In the genomic region with DNA sequence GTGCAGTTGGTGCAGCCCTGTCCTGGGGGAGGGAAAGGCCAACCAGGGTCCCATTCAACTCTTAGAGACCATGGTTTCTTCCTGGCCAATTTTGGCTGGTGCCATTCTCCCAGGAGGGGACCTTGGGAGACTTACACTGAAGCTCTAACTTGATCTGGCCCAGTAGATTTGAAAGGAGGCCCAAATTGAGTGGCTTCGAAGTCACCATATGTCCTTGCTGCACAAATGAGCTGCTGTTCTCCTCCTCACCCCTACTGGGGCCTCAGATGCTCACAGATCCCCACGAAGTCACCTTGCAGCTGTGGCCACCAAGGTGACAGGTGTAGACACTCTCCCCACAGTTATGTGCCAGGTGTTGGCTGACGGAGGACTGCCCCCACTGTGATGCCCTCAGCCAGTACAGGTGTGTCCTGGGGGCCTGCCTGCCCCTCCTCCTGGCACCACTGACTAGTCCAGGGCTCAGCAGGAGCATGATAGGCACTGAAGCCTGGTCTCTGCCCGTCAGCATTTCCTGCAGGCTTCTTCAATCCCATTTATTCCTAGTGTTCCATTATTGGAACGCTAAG, we compare ENCODE assay signal across 23 cellular contexts. TPM values are rescaled to one million over a fixed set of nuclear protein-coding genes. Genes with fewer than 3 reads are reported as not detected.
DNase-seq lines count a peak whose midpoint lies in the region; ATAC-seq, FAIRE-seq and TF ChIP-seq lines count a peak whose summit lies in the region.
"Had no signal": no experiment of that assay in that cellular context is flagged by ENCODE, and none has a peak within 500 bp of the region (broad histone marks: within the 10 kb centered on the region; RNA-seq: fewer than 3 reads in every experiment).

No MANE protein-coding gene starts in this region.

- H3K9ac ChIP-seq in HepG2 (ENCODE audit: insufficient read depth, low read depth, low read length) (no peak overlapping the region), neuronal stem cell (ENCODE audit: low read depth, low read length, poor library complexity) (no peak overlapping the region)

- no peak overlapping the region for H2BK120ac ChIP-seq in neuronal stem cell (ENCODE audit: low read depth, low read length)

- H3K4me2 ChIP-seq in HepG2 (ENCODE audit: low read depth, low read length) (no peak overlapping the region), neuronal stem cell (ENCODE audit: insufficient read depth, low read length, poor library complexity, severe bottlenecking) (no peak overlapping the region)
- H3K4me2 ChIP-seq: GM23338 had no signal

- WGBS in HepG2 (ENCODE audit: low lambda C conversion rate) = 64% methylated on average over 4 of the region's 5 CpGs
- 75% methylated on average over 2 of the region's 5 CpGs for WGBS in right lobe of liver (ENCODE audit: insufficient coverage, low coverage, low lambda C conversion rate, missing lambda C conversion rate)
- WGBS in neuronal stem cell (ENCODE audit: extremely low coverage in 2 of 2, insufficient read length in 2 of 2, insufficient replicate concordance in 1 of 2), 2 donors = no CpG with 5 or more reads among the region's 5 CpGs

- no peaks in the 10 kb centered on the region for H3K36me3 Mint-ChIP-seq in Caco-2 (ENCODE audit: insufficient read depth, unreplicated experiment)
- peaks cover 0 to 2% (median 0%) of the 10 kb centered on the region in 3 donors for H3K36me3 Mint-ChIP-seq in naive thymus-derived CD8-positive, alpha-beta T cell
- H3K36me3 Mint-ChIP-seq: CD4-positive, CD25-positive, alpha-beta regulatory T cell; CD8-positive, alpha-beta memory T cell had no signal

- no peak overlapping the region for H2BK12ac ChIP-seq in neuronal stem cell (ENCODE audit: low read length)

- POLR2A ChIA-PET in HepG2 (lab: Yijun Ruan, JAX) = interaction anchor here (1.2 to 5.1 kb wide), 2 partner anchors 15 to 19 kb away, joined by 5 to 66 read pairs; no protein-coding TSS in a partner anchor
- POLR2A ChIA-PET in Caco-2 (lab: Charles Lee) = no interaction called here
- POLR2A ChIA-PET in naive thymus-derived CD8-positive, alpha-beta T cell (lab: Charles Lee) = no interaction called here

- H3K27ac Mint-ChIP-seq in Caco-2 (ENCODE audit: unreplicated experiment) = peak overlapping the region; percentile 97
- no peak overlapping the region for H3K27ac Mint-ChIP-seq in naive thymus-derived CD8-positive, alpha-beta T cell
- H3K27ac Mint-ChIP-seq: CD8-positive, alpha-beta memory T cell; GM23338; H9 had no signal

- H2BK5ac ChIP-seq in neuronal stem cell (ENCODE audit: low read length) = no peak overlapping the region

- BruUV-seq in HepG2 (replicated peaks; lab: Mats Ljungman, UMichigan) (no TSS peak), Caco-2 (replicated peaks; lab: Mats Ljungman, UMichigan) (no TSS peak)

- H3K27ac ChIP-seq in HepG2 (ENCODE audit: extremely low read length, insufficient read depth, low read length) (peak overlapping the region; percentile 89), right lobe of liver (no peak overlapping the region), neuronal stem cell (replicated peaks; ENCODE audit: low read length) (no peak overlapping the region)

- CTCF ChIA-PET in HepG2 (lab: Yijun Ruan, JAX; ENCODE audit: low intra/inter-chr PET ratio, low total read pairs) = no interaction called here
- CTCF ChIA-PET in Caco-2 (lab: Charles Lee) = interaction anchor here (0.7 kb wide), 1 partner anchor 1538 kb away, joined by 4 read pairs; no protein-coding TSS in a partner anchor

- TF ChIP-seq CTCF in HepG2 (CRISPR knock-in tag; IDR thresholded peaks at IDR 0.05) (no peak), right lobe of liver (IDR thresholded peaks at IDR 0.05) (no peak), Caco-2 (IDR thresholded peaks at IDR 0.05; ENCODE audit: insufficient read depth in 1 of 2, low read depth in 1 of 2, low read length in 1 of 2, severe bottlenecking in 1 of 2, unreplicated experiment in 1 of 2) (no peak)

- H4K91ac ChIP-seq in neuronal stem cell (ENCODE audit: low read depth, low read length, poor library complexity) = no peak overlapping the region

- TF ChIP-seq RAD21 in HepG2 (CRISPR knock-in tag; IDR thresholded peaks at IDR 0.05) = no peak

- H2AFZ ChIP-seq in HepG2 (ENCODE audit: low read length) = no peak overlapping the region
- H2AFZ ChIP-seq in neuronal stem cell (ENCODE audit: low read length) = no peak overlapping the region
- H2AFZ ChIP-seq: GM23338 had no signal

- no peak overlapping the region for H3K4ac ChIP-seq in neuronal stem cell (ENCODE audit: low read length)

- no peaks in the 10 kb centered on the region for H4K20me1 ChIP-seq in HepG2 (ENCODE audit: insufficient read depth, low read length)

- intact Hi-C loops in HepG2 (cut with micrococcal nuclease; ENCODE audit: unreplicated experiment) (no loop called here), right lobe of liver (cut with DNase I) (no loop called here), Caco-2 (cut with micrococcal nuclease; ENCODE audit: unreplicated experiment) (no loop called here)

- no peak for FAIRE-seq in HepG2 (lab: Jason Lieb, UNC)
- FAIRE-seq: G401.6, GM12892 had no signal

- H3K4me1 ChIP-seq in HepG2 (ENCODE audit: insufficient read depth, low read length) (peaks cover 69% of the 10 kb centered on the region), right lobe of liver (peaks cover 0 to 42% (median 16%) of the 10 kb centered on the region in 4 donors), Caco-2 (peaks cover 62% of the 10 kb centered on the region), neuronal stem cell (ENCODE audit: control insufficient read depth in 2 of 2, insufficient read depth in 1 of 2, low read depth in 1 of 2, low read length in 2 of 2) (no peaks in the 10 kb centered on the region)

- H3K9me3 Mint-ChIP-seq in Caco-2 (ENCODE audit: unreplicated experiment) = no peaks in the 10 kb centered on the region
- H3K9me3 Mint-ChIP-seq in naive thymus-derived CD8-positive, alpha-beta T cell = no peaks in the 10 kb centered on the region
- H3K9me3 Mint-ChIP-seq: CD8-positive, alpha-beta memory T cell; GM23338; H9 had no signal

- H3K27me3 ChIP-seq in HepG2 (ENCODE audit: control insufficient read depth in 1 of 2, insufficient read depth in 2 of 2, low read length in 2 of 2) = no peaks in the 10 kb centered on the region
- no peaks in the 10 kb centered on the region for H3K27me3 ChIP-seq in right lobe of liver
- no peaks in the 10 kb centered on the region for H3K27me3 ChIP-seq in Caco-2 (replicated peaks; ENCODE audit: control insufficient read depth, insufficient read depth, low read length)
- peaks cover 5 to 56% (median 19%) of the 10 kb centered on the region in 3 experiments for H3K27me3 ChIP-seq in neuronal stem cell (ENCODE audit: control insufficient read depth in 3 of 3, insufficient read depth in 3 of 3, low read depth in 1 of 3, low read length in 3 of 3)

- H3K79me1 ChIP-seq in neuronal stem cell (ENCODE audit: low read depth, low read length) = no peaks in the 10 kb centered on the region

- no peak for TF ChIP-seq EP300 in HepG2 (IDR thresholded peaks at IDR 0.05; ENCODE audit: low read depth in 2 of 2, low read length in 2 of 2)
- TF ChIP-seq EP300 in HepG2 (CRISPR knock-in tag; IDR thresholded peaks at IDR 0.05; ENCODE audit: borderline replicate concordance) = no peak

- H3K9me3 ChIP-seq in HepG2 (ENCODE audit: low read length) (no peaks in the 10 kb centered on the region), right lobe of liver (no peaks in the 10 kb centered on the region), Caco-2 (no peaks in the 10 kb centered on the region), neuronal stem cell (replicated peaks in 1 of 2; ENCODE audit: control insufficient read depth in 2 of 2, insufficient read depth in 1 of 2, low read depth in 1 of 2, low read length in 2 of 2) (no peaks in the 10 kb centered on the region)

- no peak for DNase-seq in HepG2 (ENCODE audit: low spot score)
- no peak for DNase-seq in right lobe of liver
- no peak for DNase-seq in Caco-2
- DNase-seq in RPMI8226 = peak; percentile 89
- no peak for DNase-seq in neuronal stem cell (ENCODE audit: low spot score)
- DNase-seq in OCI-M1 (lab: John Stamatoyannopoulos, UW) = no peak
- DNase-seq in naive thymus-derived CD8-positive, alpha-beta T cell = no peak
- DNase-seq: C1 segment of cervical spinal cord; CD4-positive, CD25-positive, alpha-beta regulatory T cell; CD8-positive, alpha-beta memory T cell; COR-L47; DMS153; DND-41; H9 had no signal

- H3K27me3 Mint-ChIP-seq in Caco-2 (ENCODE audit: insufficient read depth, unreplicated experiment) = no peaks in the 10 kb centered on the region
- H3K27me3 Mint-ChIP-seq in naive thymus-derived CD8-positive, alpha-beta T cell = peaks cover 11 to 48% (median 38%) of the 10 kb centered on the region in 5 donors

- no peak for ATAC-seq in HepG2
- ATAC-seq in right lobe of liver = no peak
- no peak for ATAC-seq in naive thymus-derived CD8-positive, alpha-beta T cell
- ATAC-seq in HG02623 (IDR thresholded peaks at IDR 0.05; ENCODE audit: unreplicated experiment) = no peak
- ATAC-seq: GM23338, HCT116 had no signal

- no peaks in the 10 kb centered on the region for H3K36me3 ChIP-seq in HepG2 (replicated peaks in 1 of 2; ENCODE audit: control insufficient read depth in 1 of 2, insufficient read depth in 2 of 2, low read length in 2 of 2)
- H3K36me3 ChIP-seq in right lobe of liver = no peaks in the 10 kb centered on the region
- no peaks in the 10 kb centered on the region for H3K36me3 ChIP-seq in Caco-2 (ENCODE audit: control insufficient read depth, insufficient read depth, low read length)
- no peaks in the 10 kb centered on the region for H3K36me3 ChIP-seq in neuronal stem cell (replicated peaks in 1 of 2; ENCODE audit: control insufficient read depth in 2 of 2, insufficient read depth in 2 of 2, low read length in 2 of 2)

- H3K79me2 ChIP-seq in HepG2 (ENCODE audit: insufficient read depth, low read length) = peaks cover 12% of the 10 kb centered on the region

- no peak overlapping the region for H4K8ac ChIP-seq in neuronal stem cell (ENCODE audit: low read depth, low read length)

- no peak overlapping the region for H3K23ac ChIP-seq in neuronal stem cell (ENCODE audit: low read depth, low read length, poor library complexity)

- TF ChIP-seq POLR2A in HepG2 (IDR thresholded peaks at IDR 0.05; ENCODE audit: insufficient read depth in 1 of 2, low read depth in 2 of 2, low read length in 2 of 2) = no peak
- TF ChIP-seq POLR2A in right lobe of liver (IDR thresholded peaks at IDR 0.05) = no peak

- peak overlapping the region; percentile 64 for H3K14ac ChIP-seq in neuronal stem cell (ENCODE audit: low read length)

- peaks cover 17% of the 10 kb centered on the region for H3K4me1 Mint-ChIP-seq in Caco-2 (ENCODE audit: low read depth, unreplicated experiment)
- peaks cover 0 to 6% (median under 1%) of the 10 kb centered on the region in 4 donors for H3K4me1 Mint-ChIP-seq in naive thymus-derived CD8-positive, alpha-beta T cell
- H3K4me1 Mint-ChIP-seq: GM23338, H9 had no signal

- H3K4me3 ChIP-seq in HepG2 (replicated peaks in 1 of 3; ENCODE audit: insufficient read depth in 1 of 3, low read depth in 2 of 3, low read length in 3 of 3) (no peak overlapping the region), right lobe of liver (no peak overlapping the region), Caco-2 (ENCODE audit: low read depth, low read length) (no peak overlapping the region), neuronal stem cell (ENCODE audit: low read length in 2 of 2) (no peak overlapping the region)
- H3K4me3 ChIP-seq: GM23338 had no signal

- H2BK15ac ChIP-seq in neuronal stem cell (ENCODE audit: low read length) = no peak overlapping the region

- no peak overlapping the region for H3K4me3 Mint-ChIP-seq in Caco-2 (ENCODE audit: unreplicated experiment)
- no peak overlapping the region for H3K4me3 Mint-ChIP-seq in naive thymus-derived CD8-positive, alpha-beta T cell
- H3K4me3 Mint-ChIP-seq: CD4-positive, CD25-positive, alpha-beta regulatory T cell; CD8-positive, alpha-beta memory T cell; GM23338; H9 had no signal

- in situ Hi-C loops in HepG2 (cut with HindIII; ENCODE audit: extremely low pct_ligation_motif_present, low pct_unique_long_range_greater_than_20kb) = no loop called here

- no peak overlapping the region for H3K18ac ChIP-seq in neuronal stem cell (ENCODE audit: low read length)

- H2AK5ac ChIP-seq in neuronal stem cell (ENCODE audit: low read depth, low read length) = no peak overlapping the region

RNA-seq across cellular contexts. Expression of a gene that starts 4.7 kb away (rescaled TPM):
- 147 and 152 TPM in 2 replicates for total RNA-seq in HepG2 (2016; rRNA removed; fragmentation: Illumina TruSeq; extraction: Trizol)
- 25.4 and 28.7 TPM in 2 replicates for total RNA-seq in HepG2 (2016; cell fraction: cytosol; rRNA removed; fragmentation: Illumina TruSeq; extraction: Trizol; ENCODE audit: low read depth)
- total RNA-seq in HepG2 (2016; cell fraction: insoluble cytoplasmic fraction; rRNA removed; fragmentation: Illumina TruSeq; extraction: Trizol) = 131 and 146 TPM in 2 replicates
- total RNA-seq in HepG2 (2016; cell fraction: membrane; rRNA removed; fragmentation: Illumina TruSeq; extraction: Trizol) = 109 and 116 TPM in 2 replicates
- total RNA-seq in HepG2 (2016; cell fraction: nucleus; rRNA removed; fragmentation: Illumina TruSeq; extraction: Trizol) = 72.4 and 86.5 TPM in 2 replicates
- polyA plus RNA-seq in HepG2 (2011; rRNA removed) = 203 and 242 TPM in 2 replicates
- polyA plus RNA-seq in HepG2 (2011; cell fraction: cytosol; rRNA removed) = 134 and 156 TPM in 2 replicates
- 216 and 271 TPM in 2 replicates for polyA plus RNA-seq in HepG2 (2011; cell fraction: nucleus; rRNA removed)
- 95.0 and 118 TPM in 2 replicates for polyA plus RNA-seq in HepG2 (2012)
- polyA plus RNA-seq in HepG2 (2016; cell fraction: cytosol; fragmentation: Illumina TruSeq; extraction: Trizol; ENCODE audit: low read depth) = 32.1 and 34.1 TPM in 2 replicates
- 143 and 164 TPM in 2 replicates for polyA plus RNA-seq in HepG2 (2016; cell fraction: insoluble cytoplasmic fraction; fragmentation: Illumina TruSeq; extraction: Trizol; ENCODE audit: low read depth)
- 89.2 and 92.3 TPM in 2 replicates for polyA plus RNA-seq in HepG2 (2016; cell fraction: membrane; fragmentation: Illumina TruSeq; extraction: Trizol; ENCODE audit: low read depth)
- 155 and 158 TPM in 2 replicates for polyA plus RNA-seq in HepG2 (2016; cell fraction: nucleus; fragmentation: Illumina TruSeq; extraction: Trizol; ENCODE audit: insufficient read depth, low read depth)
- 0.05 and 126 TPM in 2 replicates for polyA minus RNA-seq in HepG2 (2011; rRNA and poly(A)+ RNA removed; ENCODE audit: low replicate concordance)
- 48.1 and 75.6 TPM in 2 replicates for polyA minus RNA-seq in HepG2 (2011; cell fraction: cytosol; rRNA and poly(A)+ RNA removed)
- 48.4 and 62.5 TPM in 2 replicates for polyA minus RNA-seq in HepG2 (2011; cell fraction: nucleus; rRNA and poly(A)+ RNA removed)
- total RNA-seq in right lobe of liver = 100 to 1,000 TPM in 2 of 6 experiments, 10 to 100 TPM in 4; 76.0 to 167 (median 85.9) TPM
- 90.5 and 105 TPM in 2 replicates for total RNA-seq in Caco-2 (2022)
- 0.75 TPM for polyA plus RNA-seq in neuronal stem cell (2013, experiment 1 of 2)
- polyA plus RNA-seq in neuronal stem cell (2013, experiment 2 of 2) = 0.66 TPM
- not detected for total RNA-seq in naive thymus-derived CD8-positive, alpha-beta T cell
- polyA plus RNA-seq in naive thymus-derived CD8-positive, alpha-beta T cell = not detected
- total RNA-seq: A673; CD4-positive, CD25-positive, alpha-beta regulatory T cell had no signal
- polyA plus RNA-seq: CD4-positive, CD25-positive, alpha-beta regulatory T cell; CD8-positive, alpha-beta memory T cell had no signal

RNA-seq across cellular contexts. Expression of a gene that starts 24.0 kb away (rescaled TPM):
- 191 and 287 TPM in 2 replicates for total RNA-seq in HepG2 (2016; rRNA removed; fragmentation: Illumina TruSeq; extraction: Trizol)
- total RNA-seq in HepG2 (2016; cell fraction: cytosol; rRNA removed; fragmentation: Illumina TruSeq; extraction: Trizol; ENCODE audit: low read depth) = 27.0 and 34.5 TPM in 2 replicates
- 192 and 276 TPM in 2 replicates for total RNA-seq in HepG2 (2016; cell fraction: insoluble cytoplasmic fraction; rRNA removed; fragmentation: Illumina TruSeq; extraction: Trizol)
- 40.7 and 50.7 TPM in 2 replicates for total RNA-seq in HepG2 (2016; cell fraction: membrane; rRNA removed; fragmentation: Illumina TruSeq; extraction: Trizol)
- 131 and 150 TPM in 2 replicates for total RNA-seq in HepG2 (2016; cell fraction: nucleus; rRNA removed; fragmentation: Illumina TruSeq; extraction: Trizol)
- 109 and 136 TPM in 2 replicates for polyA plus RNA-seq in HepG2 (2011; rRNA removed)
- 70.3 and 97.3 TPM in 2 replicates for polyA plus RNA-seq in HepG2 (2011; cell fraction: cytosol; rRNA removed)
- polyA plus RNA-seq in HepG2 (2011; cell fraction: nucleus; rRNA removed) = 59.1 and 61.7 TPM in 2 replicates
- 63.5 and 69.5 TPM in 2 replicates for polyA plus RNA-seq in HepG2 (2012)
- 10.9 and 15.6 TPM in 2 replicates for polyA plus RNA-seq in HepG2 (2016; cell fraction: cytosol; fragmentation: Illumina TruSeq; extraction: Trizol; ENCODE audit: low read depth)
- 202 TPM in 2 replicates for polyA plus RNA-seq in HepG2 (2016; cell fraction: insoluble cytoplasmic fraction; fragmentation: Illumina TruSeq; extraction: Trizol; ENCODE audit: low read depth)
- polyA plus RNA-seq in HepG2 (2016; cell fraction: membrane; fragmentation: Illumina TruSeq; extraction: Trizol; ENCODE audit: low read depth) = 21.2 and 25.3 TPM in 2 replicates
- polyA plus RNA-seq in HepG2 (2016; cell fraction: nucleus; fragmentation: Illumina TruSeq; extraction: Trizol; ENCODE audit: insufficient read depth, low read depth) = 130 and 134 TPM in 2 replicates
- polyA minus RNA-seq in HepG2 (2011; rRNA and poly(A)+ RNA removed; ENCODE audit: low replicate concordance) = 421 and 438 TPM in 2 replicates
- 58.8 and 72.8 TPM in 2 replicates for polyA minus RNA-seq in HepG2 (2011; cell fraction: cytosol; rRNA and poly(A)+ RNA removed)
- 145 and 196 TPM in 2 replicates for polyA minus RNA-seq in HepG2 (2011; cell fraction: nucleus; rRNA and poly(A)+ RNA removed)
- total RNA-seq in right lobe of liver = 10 to 100 TPM; 46.4 to 62.3 (median 55.5) TPM
- 120 and 126 TPM in 2 replicates for total RNA-seq in Caco-2 (2022)
- polyA plus RNA-seq in neuronal stem cell (2013, experiment 1 of 2) = 76.7 TPM
- polyA plus RNA-seq in neuronal stem cell (2013, experiment 2 of 2) = 81.1 TPM
- total RNA-seq in naive thymus-derived CD8-positive, alpha-beta T cell = 10 to 100 TPM; 41.6 to 46.0 TPM
- polyA plus RNA-seq in naive thymus-derived CD8-positive, alpha-beta T cell = 10 to 100 TPM; 43.0 to 54.3 (median 48.3) TPM

RNA-seq across cellular contexts. Expression of a gene that starts 36.7 kb away (rescaled TPM):
- total RNA-seq in HepG2 (2016; rRNA removed; fragmentation: Illumina TruSeq; extraction: Trizol) (not detected in 2 replicates), right lobe of liver (not detected), Caco-2 (2022) (not detected in 2 replicates)
- total RNA-seq in HepG2 (2016; cell fraction: cytosol; rRNA removed; fragmentation: Illumina TruSeq; extraction: Trizol; ENCODE audit: low read depth) = not detected in 2 replicates
- total RNA-seq in HepG2 (2016; cell fraction: insoluble cytoplasmic fraction; rRNA removed; fragmentation: Illumina TruSeq; extraction: Trizol) = not detected in 2 replicates
- not detected in 2 replicates for total RNA-seq in HepG2 (2016; cell fraction: membrane; rRNA removed; fragmentation: Illumina TruSeq; extraction: Trizol)
- total RNA-seq in HepG2 (2016; cell fraction: nucleus; rRNA removed; fragmentation: Illumina TruSeq; extraction: Trizol) = not detected in 2 replicates
- not detected in 2 replicates for polyA plus RNA-seq in HepG2 (2011; rRNA removed)
- not detected in 2 replicates for polyA plus RNA-seq in HepG2 (2011; cell fraction: cytosol; rRNA removed)
- polyA plus RNA-seq in HepG2 (2011; cell fraction: nucleus; rRNA removed) = not detected in 2 replicates
- not detected in 2 replicates for polyA plus RNA-seq in HepG2 (2012)
- polyA plus RNA-seq in HepG2 (2016; cell fraction: cytosol; fragmentation: Illumina TruSeq; extraction: Trizol; ENCODE audit: low read depth) = not detected in 2 replicates
- not detected in 2 replicates for polyA plus RNA-seq in HepG2 (2016; cell fraction: insoluble cytoplasmic fraction; fragmentation: Illumina TruSeq; extraction: Trizol; ENCODE audit: low read depth)
- not detected in 2 replicates for polyA plus RNA-seq in HepG2 (2016; cell fraction: membrane; fragmentation: Illumina TruSeq; extraction: Trizol; ENCODE audit: low read depth)
- not detected in 2 replicates for polyA plus RNA-seq in HepG2 (2016; cell fraction: nucleus; fragmentation: Illumina TruSeq; extraction: Trizol; ENCODE audit: insufficient read depth, low read depth)
- polyA minus RNA-seq in HepG2 (2011; rRNA and poly(A)+ RNA removed; ENCODE audit: low replicate concordance) = not detected in 2 replicates
- not detected in 2 replicates for polyA minus RNA-seq in HepG2 (2011; cell fraction: cytosol; rRNA and poly(A)+ RNA removed)
- not detected in 2 replicates for polyA minus RNA-seq in HepG2 (2011; cell fraction: nucleus; rRNA and poly(A)+ RNA removed)
- polyA plus RNA-seq in neuronal stem cell (2013, experiment 1 of 2) = not detected
- not detected for polyA plus RNA-seq in neuronal stem cell (2013, experiment 2 of 2)
- total RNA-seq in naive thymus-derived CD8-positive, alpha-beta T cell = not detected
- not detected for polyA plus RNA-seq in naive thymus-derived CD8-positive, alpha-beta T cell
- total RNA-seq: A172, A673, GM23338, H4, H9 had no signal
- polyA plus RNA-seq: BJ; CD4-positive, CD25-positive, alpha-beta regulatory T cell; CD8-positive, alpha-beta memory T cell; GM23338 had no signal

Comparison
In these comparisons a context has a peak if more than half of its experiments do, and no peak if none do; other contexts are left out.
1. RNA of a gene that starts 4.7 kb away (total RNA-seq): 25.4 to 152 TPM in HepG2, 90.5 to 105 TPM in Caco-2 and 76.0 to 167 TPM in right lobe of liver; not detected in naive thymus-derived CD8-positive, alpha-beta T cell; every median in the first group is over 10 times any median in the second.